In the genomic region with DNA sequence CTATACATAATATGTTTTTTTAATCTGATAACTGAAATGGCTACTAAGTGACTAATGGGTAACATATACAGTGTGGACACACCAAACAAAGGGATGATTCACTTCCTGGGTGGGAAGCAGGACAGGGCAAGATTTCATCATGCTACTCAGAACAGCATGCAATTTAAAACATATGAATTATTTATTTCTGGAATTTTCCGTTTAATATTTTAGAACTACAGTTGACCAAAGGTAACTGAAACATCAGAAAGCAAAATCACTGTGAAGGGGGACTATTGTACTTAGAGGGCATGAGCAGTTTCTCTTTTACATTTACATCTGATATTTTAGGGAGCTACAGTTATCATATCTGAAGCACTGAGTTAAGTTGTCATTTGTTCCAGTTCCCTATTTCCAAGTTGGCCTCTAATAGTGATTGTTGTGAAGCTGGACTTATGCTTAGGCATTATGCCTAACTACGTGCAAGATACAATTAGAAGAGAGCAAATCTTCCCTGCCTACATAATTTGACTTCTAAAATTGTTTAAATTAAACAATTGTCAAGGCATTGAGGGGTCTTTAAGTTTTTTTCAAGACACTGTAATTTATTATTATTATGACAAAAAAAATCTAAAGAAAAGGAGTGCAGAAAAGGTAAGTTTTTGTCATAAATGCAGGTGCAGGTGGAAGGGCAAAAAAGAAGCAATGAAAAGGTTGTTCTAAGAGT, we compare ENCODE assay signal across 10 cellular contexts. TPM values are rescaled to one million over a fixed set of nuclear protein-coding genes. Genes with fewer than 3 reads are reported as not detected.
DNase-seq lines count a peak whose midpoint lies in the region; ATAC-seq and TF ChIP-seq lines count a peak whose summit lies in the region.
"Had no signal": no experiment of that assay in that cellular context is flagged by ENCODE, and none has a peak within 500 bp of the region (broad histone marks: within the 10 kb centered on the region; RNA-seq: fewer than 3 reads in every experiment).

No MANE protein-coding gene starts in this region.

- intact Hi-C loops in mucosa of descending colon (cut with DNase I, micrococcal nuclease), result no loop called here

- ATAC-seq in mucosa of descending colon (peak; percentile 83), HG03342 (IDR thresholded peaks at IDR 0.05; ENCODE audit: unreplicated experiment) (no peak), GM23338 (no peak)

- H3K27ac ChIP-seq in brain microvascular endothelial cell (peak overlapping the region; percentile 90), GM23338 (ENCODE audit: low read depth) (no peak overlapping the region)

- no peaks in the 10 kb centered on the region for H3K4me1 Mint-ChIP-seq in activated naive CD8-positive, alpha-beta T cell treated with anti-CD3 and anti-CD28 coated beads for 36 hours
- H3K4me1 Mint-ChIP-seq in GM23338, result no peaks in the 10 kb centered on the region; the same call in 2 of the 3 replicates

- no peak overlapping the region for H3K4me2 ChIP-seq in GM23338

- H3K4me3 ChIP-seq in BJ (ENCODE audit: low read depth, low read length) (no peak overlapping the region), brain microvascular endothelial cell (ENCODE audit: low read depth, low read length) (no peak overlapping the region), mucosa of descending colon (no peak overlapping the region), GM23338 (no peak overlapping the region)

- H3K27ac Mint-ChIP-seq in activated naive CD8-positive, alpha-beta T cell treated with anti-CD3 and anti-CD28 coated beads for 36 hours, result no peak overlapping the region
- no peak overlapping the region for H3K27ac Mint-ChIP-seq in GM23338

- no peaks in the 10 kb centered on the region for H3K79me2 ChIP-seq in GM23338 (replicated peaks; ENCODE audit: insufficient read depth)

- no peak overlapping the region for H2AFZ ChIP-seq in GM23338

- H3K9me3 ChIP-seq in mucosa of descending colon, result no peaks in the 10 kb centered on the region

- TF ChIP-seq CTCF in BJ (IDR thresholded peaks at IDR 0.05; ENCODE audit: insufficient read depth, low read depth, low read length) (no peak), brain microvascular endothelial cell (IDR thresholded peaks at IDR 0.05; ENCODE audit: low read depth, low read length, missing control alignments) (no peak), mucosa of descending colon (IDR thresholded peaks at IDR 0.05) (no peak), GM23338 (conservative IDR thresholded peaks at IDR 0.05; ENCODE audit: low read depth in 2 of 2) (no peak)

- H3K9me2 ChIP-seq in GM23338 (ENCODE audit: insufficient read depth), result no peaks in the 10 kb centered on the region

- no peaks in the 10 kb centered on the region for H4K20me1 ChIP-seq in GM23338 (replicated peaks; ENCODE audit: insufficient read depth)

- no peaks in the 10 kb centered on the region for H3K27me3 Mint-ChIP-seq in activated naive CD8-positive, alpha-beta T cell treated with anti-CD3 and anti-CD28 coated beads for 36 hours
- H3K27me3 Mint-ChIP-seq in GM23338 (ENCODE audit: insufficient read depth, low read depth, poor library complexity), result no peaks in the 10 kb centered on the region

- no peaks in the 10 kb centered on the region for H3K4me1 ChIP-seq in mucosa of descending colon (ENCODE audit: low read depth)
- no peaks in the 10 kb centered on the region for H3K4me1 ChIP-seq in GM23338 (ENCODE audit: insufficient read depth)

- no peak overlapping the region for H3K4me3 Mint-ChIP-seq in activated naive CD8-positive, alpha-beta T cell treated with anti-CD3 and anti-CD28 coated beads for 36 hours
- H3K4me3 Mint-ChIP-seq in GM23338, result no peak overlapping the region

- POLR2A ChIA-PET in BJ (lab: Charles Lee), result no interaction called here

- no peaks in the 10 kb centered on the region for H3K27me3 ChIP-seq in BJ (ENCODE audit: control insufficient read depth, insufficient read depth, low read length)
- no peaks in the 10 kb centered on the region for H3K27me3 ChIP-seq in brain microvascular endothelial cell (replicated peaks)
- no peaks in the 10 kb centered on the region for H3K27me3 ChIP-seq in GM23338 (ENCODE audit: insufficient read depth)

- peaks cover 3% of the 10 kb centered on the region for H3K36me3 Mint-ChIP-seq in activated naive CD8-positive, alpha-beta T cell treated with anti-CD3 and anti-CD28 coated beads for 36 hours
- no peaks in the 10 kb centered on the region for H3K36me3 Mint-ChIP-seq in GM23338 (ENCODE audit: low read depth)

- peak; percentile 14 for DNase-seq in BJ (ENCODE audit: low read depth)
- DNase-seq in M059J (ENCODE audit: low read depth), result peak; percentile 24
- peak; percentile 92 for DNase-seq in brain microvascular endothelial cell
- DNase-seq in mucosa of descending colon, result no peak
- no peak for DNase-seq in activated naive CD8-positive, alpha-beta T cell treated with anti-CD3 and anti-CD28 coated beads for 36 hours
- DNase-seq in GM23338 (ENCODE audit: low spot score), result no peak
- DNase-seq in iPS-NIHi7 (ENCODE audit: extremely low spot score), result no peak
- DNase-seq: DND-41; stimulated activated CD4-positive, alpha-beta T cell treated with anti-CD3 and anti-CD28 coated beads, Interleukin-4, amount 100 ng/mL, for 4 hours had no signal

- H3K36me3 ChIP-seq in BJ (ENCODE audit: control insufficient read depth, insufficient read depth, low read length) (no peaks in the 10 kb centered on the region), brain microvascular endothelial cell (replicated peaks) (no peaks in the 10 kb centered on the region), mucosa of descending colon (ENCODE audit: low read depth) (no peaks in the 10 kb centered on the region), GM23338 (ENCODE audit: insufficient read depth) (no peaks in the 10 kb centered on the region)

- no peaks in the 10 kb centered on the region for H3F3A ChIP-seq in GM23338 (replicated peaks; ENCODE audit: low read depth)

- in situ Hi-C loops in brain microvascular endothelial cell (cut with HindIII; ENCODE audit: low pct_ligation_motif_present, low sequenced_read_pairs), result no loop called here

- H3K9me3 Mint-ChIP-seq in activated naive CD8-positive, alpha-beta T cell treated with anti-CD3 and anti-CD28 coated beads for 36 hours, result no peaks in the 10 kb centered on the region
- no peaks in the 10 kb centered on the region for H3K9me3 Mint-ChIP-seq in GM23338

- CTCF ChIA-PET in BJ (lab: Yijun Ruan, JAX), result no interaction called here

TF ChIP-seq in GM23338, 12 proteins besides CTCF, POLR2A, EP300 and RAD21 (continues in another document):
- no peak for TF ChIP-seq ETS1 (IDR thresholded peaks at IDR 0.05)
- no peak for TF ChIP-seq CREB1 (CRISPR knock-in tag; IDR thresholded peaks at IDR 0.05; ENCODE audit: low read depth)
- TF ChIP-seq ZNF331 (CRISPR knock-in tag; IDR thresholded peaks at IDR 0.05; ENCODE audit: low read depth), result no peak
- no peak for TF ChIP-seq NANOG (IDR thresholded peaks at IDR 0.05; ENCODE audit: borderline replicate concordance)
- TF ChIP-seq ZNF114 (CRISPR knock-in tag; IDR thresholded peaks at IDR 0.05), result no peak
- TF ChIP-seq STAT1 (IDR thresholded peaks at IDR 0.05; ENCODE audit: unreplicated experiment), result no peak

RNA-seq across cellular contexts. Expression of gene ABCA6, which starts 34.3 kb away (rescaled TPM):
- 0.22 and 0.59 TPM in 2 replicates for polyA plus RNA-seq in BJ (2011; rRNA removed)
- polyA minus RNA-seq in BJ (2011; rRNA and poly(A)+ RNA removed), result 0.57 TPM in 2 replicates
- not detected in 2 replicates for total RNA-seq in M059J (2014; rRNA removed; shearing (Covaris generic))
- total RNA-seq in mucosa of descending colon, result 10 to 100 TPM in 1 of 3 donors, 1 to 10 TPM in 2; 5.4 to 21.3 (median 7.7) TPM
- total RNA-seq in activated naive CD8-positive, alpha-beta T cell treated with anti-CD3 and anti-CD28 coated beads for 36 hours, result under 1 TPM; 0.10 to 0.23 TPM
- total RNA-seq in GM23338 (2014; rRNA removed; shearing (Covaris generic)), result not detected in 2 replicates
- not detected in 2 replicates for polyA plus RNA-seq in GM23338 (2016; fragmentation: Nextera tagmentation; extraction: Ambion mirVana)

RNA-seq across cellular contexts. Expression of gene ABCA10, which starts 52.7 kb away (rescaled TPM):
- polyA plus RNA-seq in BJ (2011; rRNA removed) (0.31 and 0.47 TPM in 2 replicates), GM23338 (2016; fragmentation: Nextera tagmentation; extraction: Ambion mirVana) (not detected in 2 replicates)
- 0.41 and 0.47 TPM in 2 replicates for polyA minus RNA-seq in BJ (2011; rRNA and poly(A)+ RNA removed)
- total RNA-seq in M059J (2014; rRNA removed; shearing (Covaris generic)), result not detected in 2 replicates
- total RNA-seq in mucosa of descending colon, result 10 to 100 TPM in 1 of 3 donors, 1 to 10 TPM in 2; 3.1 to 14.2 (median 6.1) TPM
- total RNA-seq in activated naive CD8-positive, alpha-beta T cell treated with anti-CD3 and anti-CD28 coated beads for 36 hours, result under 1 TPM; 0.12 to 0.41 TPM
- total RNA-seq in GM23338 (2014; rRNA removed; shearing (Covaris generic)), result not detected in 2 replicates

Comparison
In these comparisons a context has a peak if more than half of its experiments do, and no peak if none do; other contexts are left out.
1. DNase-seq: peak in BJ (single experiment), M059J (single experiment) and brain microvascular endothelial cell (single experiment); none in mucosa of descending colon (0 of 3), activated naive CD8-positive, alpha-beta T cell treated with anti-CD3 and anti-CD28 coated beads for 36 hours (single experiment), GM23338 (single experiment) and iPS-NIHi7 (single experiment).